12 cellular contexts compared by ENCODE assay signal in the genomic region with DNA sequence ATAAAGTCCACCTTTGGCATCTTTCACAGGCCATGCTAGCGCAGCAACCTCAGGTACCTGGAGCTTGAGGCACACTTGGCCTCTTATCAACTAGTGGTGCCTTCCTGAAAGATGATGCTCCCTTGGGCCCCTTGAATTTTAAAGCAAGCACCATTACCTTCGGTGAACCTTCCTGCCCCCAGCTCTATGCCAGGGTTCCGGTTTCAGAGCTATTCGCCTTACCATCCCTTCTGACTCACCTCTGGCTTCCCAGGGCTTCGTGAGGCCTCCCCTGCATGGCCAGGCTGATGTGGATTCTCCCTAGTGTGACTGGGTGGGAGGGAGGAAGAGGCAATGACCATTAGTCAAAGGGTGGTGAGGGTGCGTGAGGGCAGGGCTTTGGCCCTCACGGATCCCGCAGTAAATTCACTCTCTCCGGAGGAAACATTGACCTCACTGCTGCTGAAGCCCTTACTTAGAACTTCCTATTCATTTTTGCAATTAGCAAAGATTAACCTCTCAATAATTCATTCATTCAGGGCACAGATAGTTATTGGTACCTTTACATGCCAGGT. TPM values are rescaled to one million over a fixed set of nuclear protein-coding genes. Genes with fewer than 3 reads are reported as not detected.
A peak's percentile ranks its signal among the peaks of the same experiment; 100 is the strongest.
DNase-seq lines count a peak whose midpoint lies in the region; ATAC-seq, FAIRE-seq and TF ChIP-seq lines count a peak whose summit lies in the region.
"Had no signal": no experiment of that assay in that cellular context is flagged by ENCODE, and none has a peak within 500 bp of the region (broad histone marks: within the 10 kb centered on the region; RNA-seq: fewer than 3 reads in every experiment).

No MANE protein-coding gene starts in this region.

- peaks cover 4 to 9% of the 10 kb centered on the region in 2 donors for H3K4me1 ChIP-seq in kidney (ENCODE audit: control insufficient read depth in 1 of 2, insufficient read depth in 1 of 2, low read depth in 1 of 2, low read length in 2 of 2)
- peaks cover 0 to 22% (median 13%) of the 10 kb centered on the region in 4 donors for H3K4me1 ChIP-seq in tibial artery

- H3K36me3 ChIP-seq in kidney (ENCODE audit: control insufficient read depth in 1 of 2, insufficient read depth in 2 of 2, low read length in 2 of 2): no peaks in the 10 kb centered on the region
- H3K36me3 ChIP-seq in tibial artery: no peaks in the 10 kb centered on the region

- no peak overlapping the region for H3K4me3 Mint-ChIP-seq in activated T-helper 2 cell treated with anti-CD3 and anti-CD28 coated beads, Interferon-gamma antibody, Interleukin-2, Interleukin-4, amounts not matched to agents 10 μg/mL and 5 μg/mL and 100 μg/mL, durations not matched to agents 14 hours and 24 hours and 36 hours (ENCODE audit: low read depth)
- H3K4me3 Mint-ChIP-seq: activated naive CD4-positive, alpha-beta T cell treated with anti-CD3 and anti-CD28 coated beads, Interleukin-2, amount 50 U/mL, for 24 hours had no signal

- ATAC-seq in HG03432 (IDR thresholded peaks at IDR 0.05; ENCODE audit: unreplicated experiment): no peak

- no peak overlapping the region for H3K27ac Mint-ChIP-seq in activated T-helper 2 cell treated with anti-CD3 and anti-CD28 coated beads, Interferon-gamma antibody, Interleukin-2, Interleukin-4, amounts not matched to agents 10 μg/mL and 5 μg/mL and 100 μg/mL, durations not matched to agents 14 hours and 24 hours and 36 hours
- H3K27ac Mint-ChIP-seq: activated naive CD4-positive, alpha-beta T cell treated with anti-CD3 and anti-CD28 coated beads, Interleukin-2, amount 50 U/mL, for 24 hours had no signal

- H3K9me3 ChIP-seq in kidney (ENCODE audit: control insufficient read depth in 1 of 2, low read length in 2 of 2): no peaks in the 10 kb centered on the region
- no peaks in the 10 kb centered on the region for H3K9me3 ChIP-seq in tibial artery

- no peak for FAIRE-seq in kidney (lab: Jason Lieb, UNC)

- no peak for TF ChIP-seq CTCF in kidney (IDR thresholded peaks at IDR 0.05; ENCODE audit: borderline replicate concordance, extremely low read depth, insufficient read depth)
- no peak for TF ChIP-seq CTCF in tibial artery (IDR thresholded peaks at IDR 0.05)

- peak overlapping the region in 1 of 2 donors; percentile 49 for H3K9ac ChIP-seq in kidney (ENCODE audit: low read length in 2 of 2)

- H3K4me1 Mint-ChIP-seq in activated T-helper 2 cell treated with anti-CD3 and anti-CD28 coated beads, Interferon-gamma antibody, Interleukin-2, Interleukin-4, amounts not matched to agents 10 μg/mL and 5 μg/mL and 100 μg/mL, durations not matched to agents 14 hours and 24 hours and 36 hours (ENCODE audit: low read depth): peaks cover 41% of the 10 kb centered on the region

- H3K4me3 ChIP-seq in kidney (ENCODE audit: low read length in 2 of 2) (no peak overlapping the region), tibial artery (no peak overlapping the region)

- no peaks in the 10 kb centered on the region for H3K27me3 Mint-ChIP-seq in activated T-helper 2 cell treated with anti-CD3 and anti-CD28 coated beads, Interferon-gamma antibody, Interleukin-2, Interleukin-4, amounts not matched to agents 10 μg/mL and 5 μg/mL and 100 μg/mL, durations not matched to agents 14 hours and 24 hours and 36 hours (ENCODE audit: low read depth)
- H3K27me3 Mint-ChIP-seq: activated naive CD4-positive, alpha-beta T cell treated with anti-CD3 and anti-CD28 coated beads, Interleukin-2, amount 50 U/mL, for 24 hours had no signal

- DNase-seq in DMS 273 (lab: John Stamatoyannopoulos, UW; ENCODE audit: unreplicated experiment): peak; percentile 23
- DNase-seq in DMS 273 treated with DMSO at 0.1 percent for 48 hours (lab: John Stamatoyannopoulos, UW): no peak
- DNase-seq in amniotic stem cell (lab: John Stamatoyannopoulos, UW): peak; percentile 15
- DNase-seq in kidney: no peak
- DNase-seq in tibial artery: no peak
- no peak for DNase-seq in activated T-helper 2 cell treated with anti-CD3 and anti-CD28 coated beads, Interferon-gamma antibody, Interleukin-2, Interleukin-4, amounts not matched to agents 10 μg/mL and 5 μg/mL and 100 μg/mL, durations not matched to agents 14 hours and 24 hours and 36 hours (ENCODE audit: low spot score)
- DNase-seq in midbrain (lab: John Stamatoyannopoulos, UW): no peak
- DNase-seq: Karpas-422; stimulated activated CD4-positive, alpha-beta T cell treated with anti-CD3 and anti-CD28 coated beads, Interleukin-12 subunit alpha, Interleukin-12 subunit beta, amount 100 ng/mL, for 4 hours had no signal

- intact Hi-C loops in kidney (cut with DNase I): no loop called here
- intact Hi-C loops in tibial artery (cut with DNase I; ENCODE audit: low total_unique reads): no loop called here
- intact Hi-C loops in activated T-helper 2 cell treated with anti-CD3 and anti-CD28 coated beads, Interferon-gamma antibody, Interleukin-2, Interleukin-4, amounts not matched to agents 10 μg/mL and 5 μg/mL and 100 μg/mL, durations not matched to agents 14 hours and 24 hours and 36 hours (cut with micrococcal nuclease): no loop called here

- no peaks in the 10 kb centered on the region for H3K27me3 ChIP-seq in tibial artery

- H3K36me3 Mint-ChIP-seq in activated T-helper 2 cell treated with anti-CD3 and anti-CD28 coated beads, Interferon-gamma antibody, Interleukin-2, Interleukin-4, amounts not matched to agents 10 μg/mL and 5 μg/mL and 100 μg/mL, durations not matched to agents 14 hours and 24 hours and 36 hours (ENCODE audit: low read depth): no peaks in the 10 kb centered on the region
- H3K36me3 Mint-ChIP-seq: activated naive CD4-positive, alpha-beta T cell treated with anti-CD3 and anti-CD28 coated beads, Interleukin-2, amount 50 U/mL, for 24 hours had no signal

- H3K9me3 Mint-ChIP-seq in activated T-helper 2 cell treated with anti-CD3 and anti-CD28 coated beads, Interferon-gamma antibody, Interleukin-2, Interleukin-4, amounts not matched to agents 10 μg/mL and 5 μg/mL and 100 μg/mL, durations not matched to agents 14 hours and 24 hours and 36 hours: no peaks in the 10 kb centered on the region
- H3K9me3 Mint-ChIP-seq: activated naive CD4-positive, alpha-beta T cell treated with anti-CD3 and anti-CD28 coated beads, Interleukin-2, amount 50 U/mL, for 24 hours had no signal

- H3K27ac ChIP-seq in kidney (ENCODE audit: low read depth in 2 of 2, low read length in 2 of 2) (peak overlapping the region; percentile 90 to 91), tibial artery (peak overlapping the region; percentile 77 to 86)
- H3K27ac ChIP-seq: 22Rv1 had no signal

RNA-seq across cellular contexts. Expression of a gene that starts 16.3 kb away (rescaled TPM):
- total RNA-seq in kidney: 147 TPM
- 39.4 TPM for polyA plus RNA-seq in kidney (ENCODE audit: insufficient read depth, low read depth, low replicate concordance)
- 421 and 425 TPM in 2 replicates for total RNA-seq in activated T-helper 2 cell treated with anti-CD3 and anti-CD28 coated beads, Interferon-gamma antibody, Interleukin-2, Interleukin-4, amounts not matched to agents 10 μg/mL and 5 μg/mL and 100 μg/mL, durations not matched to agents 14 hours and 24 hours and 36 hours

Comparison
In these comparisons a context has a peak if more than half of its experiments do, and no peak if none do; other contexts are left out.
1. DNase-seq: peak in DMS 273 (single experiment) and amniotic stem cell (single experiment); none in DMS 273 treated with DMSO at 0.1 percent for 48 hours (single experiment), kidney (single experiment), tibial artery (0 of 2), activated T-helper 2 cell treated with anti-CD3 and anti-CD28 coated beads, Interferon-gamma antibody, Interleukin-2, Interleukin-4, amounts not matched to agents 10 μg/mL and 5 μg/mL and 100 μg/mL, durations not matched to agents 14 hours and 24 hours and 36 hours (single experiment) and midbrain (single experiment).